16 cellular contexts compared by ENCODE assay signal in the genomic region with DNA sequence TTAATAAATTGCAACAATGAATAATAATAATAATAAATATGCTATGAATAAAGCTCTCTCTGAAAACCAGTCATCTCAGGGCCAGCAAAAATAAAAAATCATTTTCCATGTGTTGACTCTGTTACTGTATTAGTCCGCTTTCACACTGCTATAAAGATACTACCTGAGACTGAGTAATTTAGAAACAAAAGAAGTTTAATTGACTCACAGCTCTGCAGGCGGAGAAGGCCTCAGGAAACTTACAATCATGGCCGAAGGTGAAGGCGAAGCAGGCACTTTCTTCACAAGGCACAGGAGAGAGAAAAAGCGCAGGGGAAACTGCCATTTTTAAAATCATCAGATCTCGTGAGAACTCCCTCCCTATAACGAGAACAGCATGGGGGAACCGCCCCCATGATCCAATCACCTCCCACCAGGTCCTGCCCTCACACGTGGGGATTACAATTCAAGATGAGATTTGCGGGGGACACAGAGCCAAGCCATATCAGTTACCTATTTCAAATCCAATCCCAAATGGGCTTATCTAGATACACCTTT.
A peak's percentile ranks its signal among the peaks of the same experiment; 100 is the strongest.
DNase-seq lines count a peak whose midpoint lies in the region; ATAC-seq, FAIRE-seq and TF ChIP-seq lines count a peak whose summit lies in the region.
"Had no signal": no experiment of that assay in that cellular context is flagged by ENCODE, and none has a peak within 500 bp of the region (broad histone marks: within the 10 kb centered on the region; RNA-seq: fewer than 3 reads in every experiment).

No MANE protein-coding gene starts in this region.

- no peak overlapping the region for H3K4me2 ChIP-seq in HepG2 (ENCODE audit: low read depth, low read length)

- TF ChIP-seq CTCF in HepG2 (CRISPR knock-in tag; IDR thresholded peaks at IDR 0.05), result no peak
- TF ChIP-seq CTCF in right lobe of liver (IDR thresholded peaks at IDR 0.05), result no peak
- no peak for TF ChIP-seq CTCF in uterus (IDR thresholded peaks at IDR 0.05)

- H3K27ac Mint-ChIP-seq in stimulated activated effector memory CD8-positive, alpha-beta T cell treated with anti-CD3 and anti-CD28 coated beads, Interleukin-12 subunit alpha, Interleukin-12 subunit beta, amount 100 ng/mL, for 72 hours, result no peak overlapping the region
- H3K27ac Mint-ChIP-seq: WTC11 had no signal

- no peaks in the 10 kb centered on the region for H3K79me2 ChIP-seq in HepG2 (ENCODE audit: insufficient read depth, low read length)

- no peak overlapping the region for H3K4me3 Mint-ChIP-seq in stimulated activated effector memory CD8-positive, alpha-beta T cell treated with anti-CD3 and anti-CD28 coated beads, Interleukin-12 subunit alpha, Interleukin-12 subunit beta, amount 100 ng/mL, for 72 hours
- H3K4me3 Mint-ChIP-seq: WTC11 had no signal

- no peaks in the 10 kb centered on the region for H3K9me3 ChIP-seq in HepG2 (ENCODE audit: low read length)
- H3K9me3 ChIP-seq in right lobe of liver, result no peaks in the 10 kb centered on the region
- no peaks in the 10 kb centered on the region for H3K9me3 ChIP-seq in uterus
- H3K9me3 ChIP-seq: psoas muscle had no signal

- CTCF ChIA-PET in HepG2 (lab: Yijun Ruan, JAX; ENCODE audit: low intra/inter-chr PET ratio, low total read pairs), result no interaction called here

- H3K4me3 ChIP-seq in HepG2 (replicated peaks in 1 of 3; ENCODE audit: insufficient read depth in 1 of 3, low read depth in 2 of 3, low read length in 3 of 3), result no peak overlapping the region
- no peak overlapping the region for H3K4me3 ChIP-seq in right lobe of liver
- peak overlapping the region; percentile 5; the same call in 1 of the 2 replicates for H3K4me3 ChIP-seq in H7 (ENCODE audit: insufficient read depth, low read depth, low read length)
- no peak overlapping the region for H3K4me3 ChIP-seq in uterus
- H3K4me3 ChIP-seq: psoas muscle had no signal

- TF ChIP-seq RAD21 in HepG2 (CRISPR knock-in tag; IDR thresholded peaks at IDR 0.05), result no peak

- H3K9ac ChIP-seq in HepG2 (ENCODE audit: insufficient read depth, low read depth, low read length), result no peak overlapping the region

- H3K36me3 ChIP-seq in HepG2 (replicated peaks in 1 of 2; ENCODE audit: control insufficient read depth in 1 of 2, insufficient read depth in 2 of 2, low read length in 2 of 2) (no peaks in the 10 kb centered on the region), right lobe of liver (no peaks in the 10 kb centered on the region), H7 (replicated peaks; ENCODE audit: control insufficient read depth, insufficient read depth, low read length) (no peaks in the 10 kb centered on the region), uterus (no peaks in the 10 kb centered on the region)

- in situ Hi-C loops in HepG2 (cut with HindIII; ENCODE audit: extremely low pct_ligation_motif_present, low pct_unique_long_range_greater_than_20kb), result no loop called here

- no TSS peak for BruUV-seq in HepG2 (replicated peaks; lab: Mats Ljungman, UMichigan)

- no peak for FAIRE-seq in HepG2 (lab: Jason Lieb, UNC)

- no peak for ATAC-seq in HepG2
- no peak for ATAC-seq in right lobe of liver
- ATAC-seq in HG03354 (IDR thresholded peaks at IDR 0.05; ENCODE audit: poor library complexity, severe bottlenecking, unreplicated experiment), result peak; percentile 7
- ATAC-seq in stimulated activated effector memory CD8-positive, alpha-beta T cell treated with anti-CD3 and anti-CD28 coated beads, Interleukin-12 subunit alpha, Interleukin-12 subunit beta, amount 100 ng/mL, for 72 hours, result peak; percentile 45
- ATAC-seq: psoas muscle, Right ventricle myocardium inferior, WTC11 had no signal

- no peak for TF ChIP-seq EP300 in HepG2 (IDR thresholded peaks at IDR 0.05; ENCODE audit: low read depth in 2 of 2, low read length in 2 of 2)
- TF ChIP-seq EP300 in HepG2 (CRISPR knock-in tag; IDR thresholded peaks at IDR 0.05; ENCODE audit: borderline replicate concordance), result no peak

- DNase-seq in HepG2 (ENCODE audit: low spot score) (no peak), right lobe of liver (no peak), H7 (no peak), NCI-H1930 (lab: John Stamatoyannopoulos, UW) (no peak), HT-29 (ENCODE audit: low spot score) (no peak), uterus (no peak)
- no peak for DNase-seq in stimulated activated effector memory CD8-positive, alpha-beta T cell treated with anti-CD3 and anti-CD28 coated beads, Interleukin-12 subunit alpha, Interleukin-12 subunit beta, amount 100 ng/mL, for 72 hours (ENCODE audit: low spot score in 2 of 2)
- DNase-seq: midbrain; MV-4-11; psoas muscle; stimulated activated CD4-positive, alpha-beta T cell treated with anti-CD3 and anti-CD28 coated beads, Interleukin-2, amount 100 ng/mL, for 48 hours had no signal

- no peak for TF ChIP-seq POLR2A in HepG2 (IDR thresholded peaks at IDR 0.05; ENCODE audit: insufficient read depth in 1 of 2, low read depth in 2 of 2, low read length in 2 of 2)
- TF ChIP-seq POLR2A in right lobe of liver (IDR thresholded peaks at IDR 0.05), result no peak
- TF ChIP-seq POLR2A in uterus (IDR thresholded peaks at IDR 0.05), result no peak

- intact Hi-C loops in HepG2 (cut with micrococcal nuclease; ENCODE audit: unreplicated experiment) (no loop called here), right lobe of liver (cut with DNase I) (no loop called here), uterus (cut with DNase I; ENCODE audit: low total_unique reads) (no loop called here)

- H3K9me3 Mint-ChIP-seq in stimulated activated effector memory CD8-positive, alpha-beta T cell treated with anti-CD3 and anti-CD28 coated beads, Interleukin-12 subunit alpha, Interleukin-12 subunit beta, amount 100 ng/mL, for 72 hours, result no peaks in the 10 kb centered on the region

- no peaks in the 10 kb centered on the region for H3K27me3 ChIP-seq in HepG2 (ENCODE audit: control insufficient read depth in 1 of 2, insufficient read depth in 2 of 2, low read length in 2 of 2)
- no peaks in the 10 kb centered on the region for H3K27me3 ChIP-seq in right lobe of liver
- no peaks in the 10 kb centered on the region for H3K27me3 ChIP-seq in H7 (ENCODE audit: control insufficient read depth, insufficient read depth, low read length)
- H3K27me3 ChIP-seq in uterus, result no peaks in the 10 kb centered on the region

- H3K4me1 Mint-ChIP-seq in stimulated activated effector memory CD8-positive, alpha-beta T cell treated with anti-CD3 and anti-CD28 coated beads, Interleukin-12 subunit alpha, Interleukin-12 subunit beta, amount 100 ng/mL, for 72 hours, result no peaks in the 10 kb centered on the region

- H3K36me3 Mint-ChIP-seq in stimulated activated effector memory CD8-positive, alpha-beta T cell treated with anti-CD3 and anti-CD28 coated beads, Interleukin-12 subunit alpha, Interleukin-12 subunit beta, amount 100 ng/mL, for 72 hours, result no peaks in the 10 kb centered on the region
- H3K36me3 Mint-ChIP-seq: WTC11 had no signal

- H4K20me1 ChIP-seq in HepG2 (ENCODE audit: insufficient read depth, low read length), result no peaks in the 10 kb centered on the region

- WGBS in HepG2 (ENCODE audit: low lambda C conversion rate), result 41% methylated on average over 10 of the region's 10 CpGs
- 65% methylated on average over 9 of the region's 10 CpGs for WGBS in right lobe of liver (ENCODE audit: insufficient coverage, low coverage, low lambda C conversion rate, missing lambda C conversion rate)

- POLR2A ChIA-PET in HepG2 (lab: Yijun Ruan, JAX), result no interaction called here

- H3K4me1 ChIP-seq in HepG2 (ENCODE audit: insufficient read depth, low read length), result no peaks in the 10 kb centered on the region
- no peaks in the 10 kb centered on the region for H3K4me1 ChIP-seq in right lobe of liver
- H3K4me1 ChIP-seq in uterus, result no peaks in the 10 kb centered on the region
- H3K4me1 ChIP-seq: psoas muscle had no signal

- H3K27ac ChIP-seq in HepG2 (ENCODE audit: extremely low read length, insufficient read depth, low read length), result no peak overlapping the region
- H3K27ac ChIP-seq in right lobe of liver, result no peak overlapping the region
- H3K27ac ChIP-seq in uterus, result no peak overlapping the region
- H3K27ac ChIP-seq: epithelial cell of prostate, HL-60, psoas muscle had no signal

- no peak overlapping the region for H2AFZ ChIP-seq in HepG2 (ENCODE audit: low read length)

TF ChIP-seq in HepG2, 621 proteins besides CTCF, POLR2A, EP300 and RAD21:
- TF ChIP-seq CHD2 (IDR thresholded peaks at IDR 0.05; ENCODE audit: low read depth, low read length), result peak; percentile 74
- TF ChIP-seq, protein P1, sequence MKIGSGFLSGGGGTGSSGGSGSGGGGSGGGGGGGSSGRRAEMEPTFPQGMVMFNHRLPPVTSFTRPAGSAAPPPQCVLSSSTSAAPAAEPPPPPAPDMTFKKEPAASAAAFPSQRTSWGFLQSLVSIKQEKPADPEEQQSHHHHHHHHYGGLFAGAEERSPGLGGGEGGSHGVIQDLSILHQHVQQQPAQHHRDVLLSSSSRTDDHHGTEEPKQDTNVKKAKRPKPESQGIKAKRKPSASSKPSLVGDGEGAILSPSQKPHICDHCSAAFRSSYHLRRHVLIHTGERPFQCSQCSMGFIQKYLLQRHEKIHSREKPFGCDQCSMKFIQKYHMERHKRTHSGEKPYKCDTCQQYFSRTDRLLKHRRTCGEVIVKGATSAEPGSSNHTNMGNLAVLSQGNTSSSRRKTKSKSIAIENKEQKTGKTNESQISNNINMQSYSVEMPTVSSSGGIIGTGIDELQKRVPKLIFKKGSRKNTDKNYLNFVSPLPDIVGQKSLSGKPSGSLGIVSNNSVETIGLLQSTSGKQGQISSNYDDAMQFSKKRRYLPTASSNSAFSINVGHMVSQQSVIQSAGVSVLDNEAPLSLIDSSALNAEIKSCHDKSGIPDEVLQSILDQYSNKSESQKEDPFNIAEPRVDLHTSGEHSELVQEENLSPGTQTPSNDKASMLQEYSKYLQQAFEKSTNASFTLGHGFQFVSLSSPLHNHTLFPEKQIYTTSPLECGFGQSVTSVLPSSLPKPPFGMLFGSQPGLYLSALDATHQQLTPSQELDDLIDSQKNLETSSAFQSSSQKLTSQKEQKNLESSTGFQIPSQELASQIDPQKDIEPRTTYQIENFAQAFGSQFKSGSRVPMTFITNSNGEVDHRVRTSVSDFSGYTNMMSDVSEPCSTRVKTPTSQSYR (CRISPR knock-in tag; IDR thresholded peaks at IDR 0.05; ENCODE audit: borderline replicate concordance), result no peak

Comparison
In these comparisons a context has a peak if more than half of its experiments do, and no peak if none do; other contexts are left out.
1. ATAC-seq: peak in HG03354 (single experiment) and stimulated activated effector memory CD8-positive, alpha-beta T cell treated with anti-CD3 and anti-CD28 coated beads, Interleukin-12 subunit alpha, Interleukin-12 subunit beta, amount 100 ng/mL, for 72 hours (single experiment); none in HepG2 (single experiment) and right lobe of liver (0 of 4).